ENCODE assay signal across 1 cellular context in the genomic region with DNA sequence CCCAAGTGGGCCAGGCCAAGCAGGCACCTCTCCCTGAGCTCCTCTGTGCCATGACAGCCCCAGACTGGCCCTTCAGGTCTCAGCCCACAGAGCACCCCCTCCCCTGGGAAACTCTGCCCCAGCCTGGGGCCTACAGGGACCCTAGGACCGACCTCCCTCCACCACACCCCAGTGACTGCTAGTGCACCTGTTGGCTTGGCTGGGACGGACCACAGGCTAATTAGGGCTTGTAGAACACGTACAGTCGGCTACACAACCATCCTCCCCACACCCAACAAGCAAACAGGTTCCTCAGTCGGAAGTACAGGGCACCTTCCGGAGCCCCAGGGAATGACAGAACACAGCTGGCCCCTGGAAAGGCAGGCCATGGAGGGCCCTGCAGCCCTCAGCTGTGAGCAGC.
TF ChIP-seq lines count a peak whose summit lies in the region.

No MANE protein-coding gene starts in this region.

TF ChIP-seq in WTC11, 78 proteins besides CTCF, POLR2A, EP300 and RAD21 (continued from another document):
- no peak for TF ChIP-seq JUN (CRISPR knock-in tag; IDR thresholded peaks at IDR 0.05)
- TF ChIP-seq, protein P1, sequence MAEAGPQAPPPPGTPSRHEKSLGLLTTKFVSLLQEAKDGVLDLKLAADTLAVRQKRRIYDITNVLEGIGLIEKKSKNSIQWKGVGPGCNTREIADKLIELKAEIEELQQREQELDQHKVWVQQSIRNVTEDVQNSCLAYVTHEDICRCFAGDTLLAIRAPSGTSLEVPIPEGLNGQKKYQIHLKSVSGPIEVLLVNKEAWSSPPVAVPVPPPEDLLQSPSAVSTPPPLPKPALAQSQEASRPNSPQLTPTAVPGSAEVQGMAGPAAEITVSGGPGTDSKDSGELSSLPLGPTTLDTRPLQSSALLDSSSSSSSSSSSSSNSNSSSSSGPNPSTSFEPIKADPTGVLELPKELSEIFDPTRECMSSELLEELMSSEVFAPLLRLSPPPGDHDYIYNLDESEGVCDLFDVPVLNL (CRISPR knock-in tag; IDR thresholded peaks at IDR 0.05; ENCODE audit: borderline replicate concordance, low read depth), result no peak
- no peak for TF ChIP-seq FOXK1 (CRISPR knock-in tag; IDR thresholded peaks at IDR 0.05)
- no peak for TF ChIP-seq ZNF423 (CRISPR knock-in tag; IDR thresholded peaks at IDR 0.05)
TF ChIP-seq in WTC11: peak in this region for 0.
